In genomic region chr2:226641008-226641407, GRCh38 we compare ENCODE assay signal across 7 cellular contexts.
"Had no signal": no experiment of that assay in that cellular context is flagged by ENCODE, and none has a peak within 500 bp of the region (broad histone marks: within the 10 kb centered on the region; RNA-seq: fewer than 3 reads in every experiment).

No MANE protein-coding gene starts in this region.

- H3K9ac ChIP-seq: KMS-11 had no signal

- H3K4me2 ChIP-seq: KMS-11 had no signal

- H3K4me1 Mint-ChIP-seq: IgD-negative memory B cell had no signal

- H3K27ac ChIP-seq: HL-60, KMS-11 had no signal

- H3K36me3 Mint-ChIP-seq: IgD-negative memory B cell had no signal

- H3K4me3 ChIP-seq: K562 had no signal

- H3K4me3 Mint-ChIP-seq: IgD-negative memory B cell had no signal

- FAIRE-seq: HTR-8/SVneo, K562 had no signal

- H3K27ac Mint-ChIP-seq: IgD-negative memory B cell had no signal

- H3K27me3 Mint-ChIP-seq: IgD-negative memory B cell had no signal

- DNase-seq: KBM-7, KG1 had no signal

- ATAC-seq: K562 had no signal
